ENCODE assay signal across 1 cellular context in the genomic region with DNA sequence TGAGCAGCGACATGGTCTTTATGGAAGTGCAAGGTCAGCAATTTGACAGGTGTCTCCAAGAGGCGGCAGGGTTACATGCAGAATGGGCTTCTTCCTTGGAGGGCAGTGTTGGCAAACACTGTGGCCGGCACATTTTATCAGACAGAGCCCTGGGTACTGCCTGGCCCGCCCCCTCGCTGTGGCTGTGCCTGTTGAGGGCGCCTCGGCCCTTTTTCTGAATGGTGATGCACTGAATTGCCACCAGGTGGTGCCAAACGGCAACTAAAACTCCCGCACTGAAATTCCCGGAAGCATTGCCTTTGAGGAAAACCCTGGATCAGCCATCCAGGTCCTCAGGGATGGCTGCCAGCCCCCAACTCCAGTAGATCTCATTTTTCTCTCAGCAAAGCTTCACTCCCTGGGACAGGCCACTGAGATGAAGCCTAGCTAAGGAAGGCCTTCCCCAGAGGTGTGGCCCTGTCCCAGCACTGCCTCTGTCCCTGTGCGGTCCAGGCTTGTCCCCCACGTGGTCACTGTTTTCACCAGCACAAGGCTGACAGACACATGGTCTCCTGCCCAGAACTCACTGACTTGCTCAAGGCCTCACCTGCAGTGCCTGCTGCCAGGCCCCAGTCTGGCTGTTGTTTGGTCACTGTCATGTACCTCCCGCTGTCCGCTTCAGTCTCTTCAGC.
TF ChIP-seq lines count a peak whose summit lies in the region.

No MANE protein-coding gene starts in this region.

TF ChIP-seq in K562, 482 proteins besides CTCF, POLR2A, EP300 and RAD21 (continued from another document and continues in another):
- TF ChIP-seq, protein P1, sequence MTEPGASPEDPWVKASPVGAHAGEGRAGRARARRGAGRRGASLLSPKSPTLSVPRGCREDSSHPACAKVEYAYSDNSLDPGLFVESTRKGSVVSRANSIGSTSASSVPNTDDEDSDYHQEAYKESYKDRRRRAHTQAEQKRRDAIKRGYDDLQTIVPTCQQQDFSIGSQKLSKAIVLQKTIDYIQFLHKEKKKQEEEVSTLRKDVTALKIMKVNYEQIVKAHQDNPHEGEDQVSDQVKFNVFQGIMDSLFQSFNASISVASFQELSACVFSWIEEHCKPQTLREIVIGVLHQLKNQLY (CRISPR knock-in tag; conservative IDR thresholded peaks at IDR 0.05), result no peak
- TF ChIP-seq ZSCAN32 (CRISPR knock-in tag; IDR thresholded peaks at IDR 0.05) (no peak), CCNT2 (IDR thresholded peaks at IDR 0.05; ENCODE audit: borderline replicate concordance, extremely low read depth, insufficient read length, low read depth, low read length) (no peak), MAFK (IDR thresholded peaks at IDR 0.05; ENCODE audit: low read length) (peak; percentile 98), MAFF (IDR thresholded peaks at IDR 0.05; ENCODE audit: low read length) (peak; percentile 97), ZNF57 (CRISPR knock-in tag; IDR thresholded peaks at IDR 0.05) (no peak), TCFL5 (CRISPR knock-in tag; conservative IDR thresholded peaks at IDR 0.05) (no peak), FOXA3 (CRISPR knock-in tag; conservative IDR thresholded peaks at IDR 0.05 in 1 of 2, IDR thresholded peaks at IDR 0.05 in 1 of 2) (peak in 1 of 2 experiments; percentile 37; a peak in 1 of 4 replicates), ZNF830 (CRISPR knock-in tag; IDR thresholded peaks at IDR 0.05) (no peak), SMARCA4 (IDR thresholded peaks at IDR 0.05) (no peak), SMAD3 (CRISPR knock-in tag; conservative IDR thresholded peaks at IDR 0.05) (no peak), BRD9 (IDR thresholded peaks at IDR 0.05; ENCODE audit: low read depth, partially characterized antibody) (no peak), RNF2 (IDR thresholded peaks at IDR 0.05) (no peak), SMAD4 (CRISPR knock-in tag; conservative IDR thresholded peaks at IDR 0.05) (no peak), MAFG (tag; conservative IDR thresholded peaks at IDR 0.05) (peak; percentile 96), FOXK1 (CRISPR knock-in tag; IDR thresholded peaks at IDR 0.05; ENCODE audit: borderline replicate concordance) (no peak), ZC3H11A (IDR thresholded peaks at IDR 0.05; ENCODE audit: low read depth, low read length) (no peak), MEF2D (tag; conservative IDR thresholded peaks at IDR 0.05; ENCODE audit: low read depth) (no peak), HDGF (IDR thresholded peaks at IDR 0.05) (peak; percentile 91), STAG1 (CRISPR knock-in tag; IDR thresholded peaks at IDR 0.05; ENCODE audit: borderline replicate concordance) (peak; percentile 72; the same call in 1 of the 2 replicates), SRSF9 (IDR thresholded peaks at IDR 0.05; ENCODE audit: borderline replicate concordance, low read depth, low read length) (no peak), MIER1 (IDR thresholded peaks at IDR 0.05; ENCODE audit: low read depth) (no peak), ZNF507 (tag; conservative IDR thresholded peaks at IDR 0.05) (no peak), CC2D1A (IDR thresholded peaks at IDR 0.05) (peak; percentile 89), MTA3 (IDR thresholded peaks at IDR 0.05; ENCODE audit: borderline replicate concordance) (peak; percentile 37; the same call in 1 of the 2 replicates)
- TF ChIP-seq, protein P2, sequence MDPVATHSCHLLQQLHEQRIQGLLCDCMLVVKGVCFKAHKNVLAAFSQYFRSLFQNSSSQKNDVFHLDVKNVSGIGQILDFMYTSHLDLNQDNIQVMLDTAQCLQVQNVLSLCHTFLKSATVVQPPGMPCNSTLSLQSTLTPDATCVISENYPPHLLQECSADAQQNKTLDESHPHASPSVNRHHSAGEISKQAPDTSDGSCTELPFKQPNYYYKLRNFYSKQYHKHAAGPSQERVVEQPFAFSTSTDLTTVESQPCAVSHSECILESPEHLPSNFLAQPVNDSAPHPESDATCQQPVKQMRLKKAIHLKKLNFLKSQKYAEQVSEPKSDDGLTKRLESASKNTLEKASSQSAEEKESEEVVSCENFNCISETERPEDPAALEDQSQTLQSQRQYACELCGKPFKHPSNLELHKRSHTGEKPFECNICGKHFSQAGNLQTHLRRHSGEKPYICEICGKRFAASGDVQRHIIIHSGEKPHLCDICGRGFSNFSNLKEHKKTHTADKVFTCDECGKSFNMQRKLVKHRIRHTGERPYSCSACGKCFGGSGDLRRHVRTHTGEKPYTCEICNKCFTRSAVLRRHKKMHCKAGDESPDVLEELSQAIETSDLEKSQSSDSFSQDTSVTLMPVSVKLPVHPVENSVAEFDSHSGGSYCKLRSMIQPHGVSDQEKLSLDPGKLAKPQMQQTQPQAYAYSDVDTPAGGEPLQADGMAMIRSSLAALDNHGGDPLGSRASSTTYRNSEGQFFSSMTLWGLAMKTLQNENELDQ (CRISPR knock-in tag; IDR thresholded peaks at IDR 0.05; ENCODE audit: borderline replicate concordance), result no peak
- TF ChIP-seq, protein P3, sequence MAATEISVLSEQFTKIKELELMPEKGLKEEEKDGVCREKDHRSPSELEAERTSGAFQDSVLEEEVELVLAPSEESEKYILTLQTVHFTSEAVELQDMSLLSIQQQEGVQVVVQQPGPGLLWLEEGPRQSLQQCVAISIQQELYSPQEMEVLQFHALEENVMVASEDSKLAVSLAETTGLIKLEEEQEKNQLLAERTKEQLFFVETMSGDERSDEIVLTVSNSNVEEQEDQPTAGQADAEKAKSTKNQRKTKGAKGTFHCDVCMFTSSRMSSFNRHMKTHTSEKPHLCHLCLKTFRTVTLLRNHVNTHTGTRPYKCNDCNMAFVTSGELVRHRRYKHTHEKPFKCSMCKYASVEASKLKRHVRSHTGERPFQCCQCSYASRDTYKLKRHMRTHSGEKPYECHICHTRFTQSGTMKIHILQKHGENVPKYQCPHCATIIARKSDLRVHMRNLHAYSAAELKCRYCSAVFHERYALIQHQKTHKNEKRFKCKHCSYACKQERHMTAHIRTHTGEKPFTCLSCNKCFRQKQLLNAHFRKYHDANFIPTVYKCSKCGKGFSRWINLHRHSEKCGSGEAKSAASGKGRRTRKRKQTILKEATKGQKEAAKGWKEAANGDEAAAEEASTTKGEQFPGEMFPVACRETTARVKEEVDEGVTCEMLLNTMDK (IDR thresholded peaks at IDR 0.05; ENCODE audit: borderline replicate concordance, insufficient read depth, low read depth, low read length, poor library complexity, severe bottlenecking), result peak; percentile 74
- TF ChIP-seq, protein P4, sequence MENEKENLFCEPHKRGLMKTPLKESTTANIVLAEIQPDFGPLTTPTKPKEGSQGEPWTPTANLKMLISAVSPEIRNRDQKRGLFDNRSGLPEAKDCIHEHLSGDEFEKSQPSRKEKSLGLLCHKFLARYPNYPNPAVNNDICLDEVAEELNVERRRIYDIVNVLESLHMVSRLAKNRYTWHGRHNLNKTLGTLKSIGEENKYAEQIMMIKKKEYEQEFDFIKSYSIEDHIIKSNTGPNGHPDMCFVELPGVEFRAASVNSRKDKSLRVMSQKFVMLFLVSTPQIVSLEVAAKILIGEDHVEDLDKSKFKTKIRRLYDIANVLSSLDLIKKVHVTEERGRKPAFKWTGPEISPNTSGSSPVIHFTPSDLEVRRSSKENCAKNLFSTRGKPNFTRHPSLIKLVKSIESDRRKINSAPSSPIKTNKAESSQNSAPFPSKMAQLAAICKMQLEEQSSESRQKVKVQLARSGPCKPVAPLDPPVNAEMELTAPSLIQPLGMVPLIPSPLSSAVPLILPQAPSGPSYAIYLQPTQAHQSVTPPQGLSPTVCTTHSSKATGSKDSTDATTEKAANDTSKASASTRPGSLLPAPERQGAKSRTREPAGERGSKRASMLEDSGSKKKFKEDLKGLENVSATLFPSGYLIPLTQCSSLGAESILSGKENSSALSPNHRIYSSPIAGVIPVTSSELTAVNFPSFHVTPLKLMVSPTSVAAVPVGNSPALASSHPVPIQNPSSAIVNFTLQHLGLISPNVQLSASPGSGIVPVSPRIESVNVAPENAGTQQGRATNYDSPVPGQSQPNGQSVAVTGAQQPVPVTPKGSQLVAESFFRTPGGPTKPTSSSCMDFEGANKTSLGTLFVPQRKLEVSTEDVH (IDR thresholded peaks at IDR 0.05; ENCODE audit: low read depth, partially characterized antibody), result peak; percentile 40
- TF ChIP-seq, protein P5, sequence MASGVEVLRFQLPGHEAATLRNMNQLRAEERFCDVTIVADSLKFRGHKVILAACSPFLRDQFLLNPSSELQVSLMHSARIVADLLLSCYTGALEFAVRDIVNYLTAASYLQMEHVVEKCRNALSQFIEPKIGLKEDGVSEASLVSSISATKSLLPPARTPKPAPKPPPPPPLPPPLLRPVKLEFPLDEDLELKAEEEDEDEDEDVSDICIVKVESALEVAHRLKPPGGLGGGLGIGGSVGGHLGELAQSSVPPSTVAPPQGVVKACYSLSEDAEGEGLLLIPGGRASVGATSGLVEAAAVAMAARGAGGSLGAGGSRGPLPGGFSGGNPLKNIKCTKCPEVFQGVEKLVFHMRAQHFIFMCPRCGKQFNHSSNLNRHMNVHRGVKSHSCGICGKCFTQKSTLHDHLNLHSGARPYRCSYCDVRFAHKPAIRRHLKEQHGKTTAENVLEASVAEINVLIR (CRISPR knock-in tag; IDR thresholded peaks at IDR 0.05), result no peak
- TF ChIP-seq, protein P6, sequence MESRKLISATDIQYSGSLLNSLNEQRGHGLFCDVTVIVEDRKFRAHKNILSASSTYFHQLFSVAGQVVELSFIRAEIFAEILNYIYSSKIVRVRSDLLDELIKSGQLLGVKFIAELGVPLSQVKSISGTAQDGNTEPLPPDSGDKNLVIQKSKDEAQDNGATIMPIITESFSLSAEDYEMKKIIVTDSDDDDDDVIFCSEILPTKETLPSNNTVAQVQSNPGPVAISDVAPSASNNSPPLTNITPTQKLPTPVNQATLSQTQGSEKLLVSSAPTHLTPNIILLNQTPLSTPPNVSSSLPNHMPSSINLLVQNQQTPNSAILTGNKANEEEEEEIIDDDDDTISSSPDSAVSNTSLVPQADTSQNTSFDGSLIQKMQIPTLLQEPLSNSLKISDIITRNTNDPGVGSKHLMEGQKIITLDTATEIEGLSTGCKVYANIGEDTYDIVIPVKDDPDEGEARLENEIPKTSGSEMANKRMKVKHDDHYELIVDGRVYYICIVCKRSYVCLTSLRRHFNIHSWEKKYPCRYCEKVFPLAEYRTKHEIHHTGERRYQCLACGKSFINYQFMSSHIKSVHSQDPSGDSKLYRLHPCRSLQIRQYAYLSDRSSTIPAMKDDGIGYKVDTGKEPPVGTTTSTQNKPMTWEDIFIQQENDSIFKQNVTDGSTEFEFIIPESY (CRISPR knock-in tag; IDR thresholded peaks at IDR 0.05), result peak; percentile 61; the same call in 1 of the 2 replicates
- TF ChIP-seq, protein P7, sequence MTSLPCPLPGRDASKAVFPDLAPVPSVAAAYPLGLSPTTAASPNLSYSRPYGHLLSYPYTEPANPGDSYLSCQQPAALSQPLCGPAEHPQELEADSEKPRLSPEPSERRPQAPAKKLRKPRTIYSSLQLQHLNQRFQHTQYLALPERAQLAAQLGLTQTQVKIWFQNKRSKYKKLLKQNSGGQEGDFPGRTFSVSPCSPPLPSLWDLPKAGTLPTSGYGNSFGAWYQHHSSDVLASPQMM (CRISPR knock-in tag; IDR thresholded peaks at IDR 0.05), result no peak
- TF ChIP-seq, protein P8, sequence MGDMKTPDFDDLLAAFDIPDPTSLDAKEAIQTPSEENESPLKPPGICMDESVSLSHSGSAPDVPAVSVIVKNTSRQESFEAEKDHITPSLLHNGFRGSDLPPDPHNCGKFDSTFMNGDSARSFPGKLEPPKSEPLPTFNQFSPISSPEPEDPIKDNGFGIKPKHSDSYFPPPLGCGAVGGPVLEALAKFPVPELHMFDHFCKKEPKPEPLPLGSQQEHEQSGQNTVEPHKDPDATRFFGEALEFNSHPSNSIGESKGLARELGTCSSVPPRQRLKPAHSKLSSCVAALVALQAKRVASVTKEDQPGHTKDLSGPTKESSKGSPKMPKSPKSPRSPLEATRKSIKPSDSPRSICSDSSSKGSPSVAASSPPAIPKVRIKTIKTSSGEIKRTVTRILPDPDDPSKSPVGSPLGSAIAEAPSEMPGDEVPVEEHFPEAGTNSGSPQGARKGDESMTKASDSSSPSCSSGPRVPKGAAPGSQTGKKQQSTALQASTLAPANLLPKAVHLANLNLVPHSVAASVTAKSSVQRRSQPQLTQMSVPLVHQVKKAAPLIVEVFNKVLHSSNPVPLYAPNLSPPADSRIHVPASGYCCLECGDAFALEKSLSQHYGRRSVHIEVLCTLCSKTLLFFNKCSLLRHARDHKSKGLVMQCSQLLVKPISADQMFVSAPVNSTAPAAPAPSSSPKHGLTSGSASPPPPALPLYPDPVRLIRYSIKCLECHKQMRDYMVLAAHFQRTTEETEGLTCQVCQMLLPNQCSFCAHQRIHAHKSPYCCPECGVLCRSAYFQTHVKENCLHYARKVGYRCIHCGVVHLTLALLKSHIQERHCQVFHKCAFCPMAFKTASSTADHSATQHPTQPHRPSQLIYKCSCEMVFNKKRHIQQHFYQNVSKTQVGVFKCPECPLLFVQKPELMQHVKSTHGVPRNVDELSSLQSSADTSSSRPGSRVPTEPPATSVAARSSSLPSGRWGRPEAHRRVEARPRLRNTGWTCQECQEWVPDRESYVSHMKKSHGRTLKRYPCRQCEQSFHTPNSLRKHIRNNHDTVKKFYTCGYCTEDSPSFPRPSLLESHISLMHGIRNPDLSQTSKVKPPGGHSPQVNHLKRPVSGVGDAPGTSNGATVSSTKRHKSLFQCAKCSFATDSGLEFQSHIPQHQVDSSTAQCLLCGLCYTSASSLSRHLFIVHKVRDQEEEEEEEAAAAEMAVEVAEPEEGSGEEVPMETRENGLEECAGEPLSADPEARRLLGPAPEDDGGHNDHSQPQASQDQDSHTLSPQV (IDR thresholded peaks at IDR 0.05), result peak; percentile 81; the same call in 1 of the 2 replicates
- TF ChIP-seq, protein P9, sequence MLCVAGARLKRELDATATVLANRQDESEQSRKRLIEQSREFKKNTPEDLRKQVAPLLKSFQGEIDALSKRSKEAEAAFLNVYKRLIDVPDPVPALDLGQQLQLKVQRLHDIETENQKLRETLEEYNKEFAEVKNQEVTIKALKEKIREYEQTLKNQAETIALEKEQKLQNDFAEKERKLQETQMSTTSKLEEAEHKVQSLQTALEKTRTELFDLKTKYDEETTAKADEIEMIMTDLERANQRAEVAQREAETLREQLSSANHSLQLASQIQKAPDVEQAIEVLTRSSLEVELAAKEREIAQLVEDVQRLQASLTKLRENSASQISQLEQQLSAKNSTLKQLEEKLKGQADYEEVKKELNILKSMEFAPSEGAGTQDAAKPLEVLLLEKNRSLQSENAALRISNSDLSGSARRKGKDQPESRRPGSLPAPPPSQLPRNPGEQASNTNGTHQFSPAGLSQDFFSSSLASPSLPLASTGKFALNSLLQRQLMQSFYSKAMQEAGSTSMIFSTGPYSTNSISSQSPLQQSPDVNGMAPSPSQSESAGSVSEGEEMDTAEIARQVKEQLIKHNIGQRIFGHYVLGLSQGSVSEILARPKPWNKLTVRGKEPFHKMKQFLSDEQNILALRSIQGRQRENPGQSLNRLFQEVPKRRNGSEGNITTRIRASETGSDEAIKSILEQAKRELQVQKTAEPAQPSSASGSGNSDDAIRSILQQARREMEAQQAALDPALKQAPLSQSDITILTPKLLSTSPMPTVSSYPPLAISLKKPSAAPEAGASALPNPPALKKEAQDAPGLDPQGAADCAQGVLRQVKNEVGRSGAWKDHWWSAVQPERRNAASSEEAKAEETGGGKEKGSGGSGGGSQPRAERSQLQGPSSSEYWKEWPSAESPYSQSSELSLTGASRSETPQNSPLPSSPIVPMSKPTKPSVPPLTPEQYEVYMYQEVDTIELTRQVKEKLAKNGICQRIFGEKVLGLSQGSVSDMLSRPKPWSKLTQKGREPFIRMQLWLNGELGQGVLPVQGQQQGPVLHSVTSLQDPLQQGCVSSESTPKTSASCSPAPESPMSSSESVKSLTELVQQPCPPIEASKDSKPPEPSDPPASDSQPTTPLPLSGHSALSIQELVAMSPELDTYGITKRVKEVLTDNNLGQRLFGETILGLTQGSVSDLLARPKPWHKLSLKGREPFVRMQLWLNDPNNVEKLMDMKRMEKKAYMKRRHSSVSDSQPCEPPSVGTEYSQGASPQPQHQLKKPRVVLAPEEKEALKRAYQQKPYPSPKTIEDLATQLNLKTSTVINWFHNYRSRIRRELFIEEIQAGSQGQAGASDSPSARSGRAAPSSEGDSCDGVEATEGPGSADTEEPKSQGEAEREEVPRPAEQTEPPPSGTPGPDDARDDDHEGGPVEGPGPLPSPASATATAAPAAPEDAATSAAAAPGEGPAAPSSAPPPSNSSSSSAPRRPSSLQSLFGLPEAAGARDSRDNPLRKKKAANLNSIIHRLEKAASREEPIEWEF (CRISPR knock-in tag; IDR thresholded peaks at IDR 0.05), result no peak
